Comparison of ENCODE assay signal across 15 cellular contexts in the genomic region with DNA sequence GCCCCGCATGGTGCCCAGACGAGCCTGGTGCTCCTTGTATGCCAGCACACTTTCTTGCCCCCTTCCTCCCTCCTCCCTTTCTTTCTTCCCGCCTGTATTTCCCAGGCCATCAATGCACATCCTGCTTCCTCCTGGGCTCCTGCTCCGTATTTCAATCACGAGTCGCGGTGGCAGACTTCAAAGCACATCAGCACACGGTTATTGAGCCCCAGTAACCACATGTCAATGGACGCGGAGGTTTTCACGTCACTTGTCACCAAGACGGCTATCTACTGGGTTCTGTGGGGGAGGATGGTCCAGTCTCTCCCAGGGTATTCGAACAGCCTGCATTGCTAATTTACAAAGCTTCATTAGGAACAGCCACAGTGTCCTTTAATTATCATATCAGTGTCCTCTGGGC.
A peak's percentile ranks its signal among the peaks of the same experiment; 100 is the strongest.
DNase-seq lines count a peak whose midpoint lies in the region; ATAC-seq and TF ChIP-seq lines count a peak whose summit lies in the region.
"Had no signal": no experiment of that assay in that cellular context is flagged by ENCODE, and none has a peak within 500 bp of the region (broad histone marks: within the 10 kb centered on the region; RNA-seq: fewer than 3 reads in every experiment).

No MANE protein-coding gene starts in this region.

- H3K4me1 ChIP-seq in IMR-90 (ENCODE audit: control insufficient read depth, insufficient read depth, low read length) (peaks cover 9% of the 10 kb centered on the region), colonic mucosa (no peaks in the 10 kb centered on the region), mesendoderm (ENCODE audit: control insufficient read depth, low read depth, low read length) (peaks cover 13% of the 10 kb centered on the region)

- H2AK5ac ChIP-seq in IMR-90 (ENCODE audit: low read depth, low read length) (peak overlapping the region; percentile 25; the same call in 1 of the 2 replicates), mesendoderm (ENCODE audit: low read length) (no peak overlapping the region)

- H2BK5ac ChIP-seq in IMR-90 (ENCODE audit: low read depth, low read length, poor library complexity, severe bottlenecking) (no peak overlapping the region), mesendoderm (ENCODE audit: low read length) (no peak overlapping the region)

- peaks cover 9% of the 10 kb centered on the region; the same call in 1 of the 2 replicates for H3K9me1 ChIP-seq in IMR-90 (ENCODE audit: insufficient read depth, low read length)

- peak overlapping the region in 1 of 5 experiments; percentile 10 for H3K4me3 Mint-ChIP-seq in brain
- peak overlapping the region; percentile 28 for H3K4me3 Mint-ChIP-seq in endothelial cell (ENCODE audit: unreplicated experiment)
- H3K4me3 Mint-ChIP-seq: CD4-positive, alpha-beta T cell; HFFc6 had no signal

- H3K27me3 Mint-ChIP-seq in brain (peaks cover 5% of the 10 kb centered on the region), endothelial cell (ENCODE audit: unreplicated experiment) (peaks cover 5% of the 10 kb centered on the region)
- H3K27me3 Mint-ChIP-seq: CD4-positive, alpha-beta T cell had no signal

- H3K56ac ChIP-seq in IMR-90 (ENCODE audit: extremely low read depth, insufficient read depth, low read length) (no peak overlapping the region), mesendoderm (ENCODE audit: low read length) (no peak overlapping the region)

- H3K36me3 ChIP-seq in IMR-90 (ENCODE audit: control insufficient read depth, insufficient read depth, low read length) (no peaks in the 10 kb centered on the region), colonic mucosa (no peaks in the 10 kb centered on the region), mesendoderm (ENCODE audit: control insufficient read depth, insufficient read depth, low read length) (no peaks in the 10 kb centered on the region)

- H3K9me3 ChIP-seq in IMR-90 (ENCODE audit: control insufficient read depth, insufficient read depth, low read length) (no peaks in the 10 kb centered on the region), colonic mucosa (no peaks in the 10 kb centered on the region)

- H3K79me2 ChIP-seq in mesendoderm (ENCODE audit: control insufficient read depth, insufficient read depth, low read length), result no peaks in the 10 kb centered on the region

- no peak overlapping the region for H3K14ac ChIP-seq in IMR-90 (replicated peaks; ENCODE audit: low read depth, low read length)

- H2AFZ ChIP-seq in IMR-90 (replicated peaks; ENCODE audit: low read length, poor library complexity), result no peak overlapping the region

- no peak for DNase-seq in IMR-90
- no peak for DNase-seq in endothelial cell (ENCODE audit: low spot score)
- DNase-seq in stimulated activated CD8-positive, alpha-beta memory T cell treated with anti-CD3 and anti-CD28 coated beads, Interleukin-4, amount 100 ng/mL, for 48 hours, result peak; percentile 18
- no peak for DNase-seq in colonic mucosa
- DNase-seq in NCI-H1417 treated with DMSO at 0.1 percent for 48 hours (lab: John Stamatoyannopoulos, UW), result no peak
- DNase-seq in mesendoderm, result no peak
- DNase-seq: ACHN; C1 segment of cervical spinal cord; CD4-positive, alpha-beta T cell; DMS79; HCEC 1CT; HFFc6 had no signal

- no peak for ATAC-seq in IMR-90 (ENCODE audit: low read depth)
- no peak for ATAC-seq in GM21367 (IDR thresholded peaks at IDR 0.05; ENCODE audit: unreplicated experiment)
- ATAC-seq: GM12878 had no signal

- no peak for TF ChIP-seq RAD21 in IMR-90 (IDR thresholded peaks at IDR 0.05; ENCODE audit: low read length)

- dilution Hi-C loops in IMR-90 (cut with HindIII; ENCODE audit: low sequenced_read_pairs, unreplicated experiment), result no loop called here

- H2BK15ac ChIP-seq in IMR-90 (ENCODE audit: low read depth, low read length) (no peak overlapping the region), mesendoderm (replicated peaks; ENCODE audit: low read depth) (no peak overlapping the region)

- H3K9me3 Mint-ChIP-seq in brain (no peaks in the 10 kb centered on the region), endothelial cell (ENCODE audit: unreplicated experiment) (no peaks in the 10 kb centered on the region)
- H3K9me3 Mint-ChIP-seq: CD4-positive, alpha-beta T cell; HFFc6 had no signal

- no peak overlapping the region for H4K8ac ChIP-seq in IMR-90 (ENCODE audit: low read depth in 2 of 2, low read length in 2 of 2)
- H4K8ac ChIP-seq in mesendoderm (ENCODE audit: low read depth, low read length), result no peak overlapping the region

- H2BK20ac ChIP-seq in IMR-90 (ENCODE audit: low read depth, low read length), result no peak overlapping the region

- peaks cover 53% of the 10 kb centered on the region for H3K4me1 Mint-ChIP-seq in brain
- peaks cover 24% of the 10 kb centered on the region for H3K4me1 Mint-ChIP-seq in endothelial cell (ENCODE audit: unreplicated experiment)

- H2BK120ac ChIP-seq in IMR-90 (ENCODE audit: low read depth, low read length), result no peak overlapping the region
- H2BK120ac ChIP-seq in mesendoderm (ENCODE audit: low read depth, low read length), result no peak overlapping the region

- CTCF ChIA-PET in IMR-90 (lab: Yijun Ruan, JAX), result no interaction called here

- H3K79me1 ChIP-seq in IMR-90 (ENCODE audit: low read depth in 1 of 2, low read length in 2 of 2) (no peaks in the 10 kb centered on the region), mesendoderm (ENCODE audit: low read length) (no peaks in the 10 kb centered on the region)

- no peaks in the 10 kb centered on the region; the same call in 1 of the 2 replicates for H3K27me3 ChIP-seq in IMR-90 (ENCODE audit: control insufficient read depth, insufficient read depth, low read length)
- no peaks in the 10 kb centered on the region for H3K27me3 ChIP-seq in colonic mucosa
- no peaks in the 10 kb centered on the region for H3K27me3 ChIP-seq in mesendoderm (ENCODE audit: insufficient read depth, low read length, poor library complexity)

- H3K27ac ChIP-seq in IMR-90 (ENCODE audit: insufficient read depth, low read length) (no peak overlapping the region), colonic mucosa (no peak overlapping the region), mesendoderm (ENCODE audit: low read depth, low read length) (no peak overlapping the region)

- POLR2A ChIA-PET in IMR-90 (lab: Charles Lee; ENCODE audit: unreplicated experiment), result interaction anchor here (0.6 kb wide), 1 partner anchor 118 kb away, joined by 3 read pairs; no protein-coding TSS in a partner anchor

- no TSS peak for BruUV-seq in IMR-90 (replicated peaks; lab: Mats Ljungman, UMichigan)

- no peak for TF ChIP-seq POLR2A in IMR-90 (IDR thresholded peaks at IDR 0.05; ENCODE audit: low read depth, low read length)

- H3K27ac Mint-ChIP-seq in brain, result peak overlapping the region in 4 of 5 experiments; percentile 2 to 89 (median 64)
- H3K27ac Mint-ChIP-seq in endothelial cell (ENCODE audit: unreplicated experiment), result peak overlapping the region; percentile 64
- H3K27ac Mint-ChIP-seq: CD4-positive, alpha-beta T cell; HFFc6 had no signal

- H3K36me3 Mint-ChIP-seq in brain (peaks cover 16% of the 10 kb centered on the region), endothelial cell (ENCODE audit: low read depth, unreplicated experiment) (no peaks in the 10 kb centered on the region)

- H3K4me2 ChIP-seq in IMR-90 (ENCODE audit: low read depth, low read length) (no peak overlapping the region), mesendoderm (ENCODE audit: low read length) (no peak overlapping the region)

- no peak overlapping the region for H2AK9ac ChIP-seq in IMR-90 (replicated peaks; ENCODE audit: low read depth, low read length, poor library complexity)

- H4K5ac ChIP-seq in IMR-90 (ENCODE audit: low read depth, low read length), result no peak overlapping the region
- H4K5ac ChIP-seq in mesendoderm (ENCODE audit: low read length), result no peak overlapping the region

- intact Hi-C loops in IMR-90 (cut with micrococcal nuclease), result no loop called here
- intact Hi-C loops in colonic mucosa (cut with DNase I), result loop anchor here (10.0 kb wide), 1 partner anchor 168 kb away; no protein-coding TSS in a partner anchor

- H3K23ac ChIP-seq in IMR-90 (ENCODE audit: low read depth, low read length) (no peak overlapping the region), mesendoderm (ENCODE audit: low read length) (no peak overlapping the region)

- WGBS in IMR-90 (ENCODE audit: extremely low coverage in 2 of 2, insufficient read length in 1 of 2), 2 experiments, result 90% methylated on average over 4 of the region's 13 CpGs; no CpG with 5 or more reads in 1 of the 2 experiments
- no CpG with 5 or more reads among the region's 13 CpGs for WGBS in mesendoderm (ENCODE audit: extremely low coverage, insufficient coverage, low lambda C conversion rate)

- H3K4ac ChIP-seq in IMR-90 (ENCODE audit: low read depth, low read length) (no peak overlapping the region), mesendoderm (ENCODE audit: low read depth, low read length) (no peak overlapping the region)

- no peaks in the 10 kb centered on the region for H4K20me1 ChIP-seq in IMR-90 (ENCODE audit: insufficient read depth, low read length)

- H3K9ac ChIP-seq in IMR-90 (ENCODE audit: low read depth, low read length) (no peak overlapping the region), colonic mucosa (ENCODE audit: low read depth in 2 of 2, low read length in 2 of 2) (no peak overlapping the region), mesendoderm (ENCODE audit: low read length) (no peak overlapping the region)

- in situ Hi-C loops in IMR-90 (cut with MboI; ENCODE audit: low sequenced_read_pairs), result no loop called here

- no peak overlapping the region for H3K18ac ChIP-seq in IMR-90 (ENCODE audit: low read depth, low read length)
- no peak overlapping the region for H3K18ac ChIP-seq in mesendoderm (ENCODE audit: low read length)

- 0 out of 2 replicates have a peak overlapping the region, but pooled peaks have one; percentile 1 for H4K91ac ChIP-seq in IMR-90 (ENCODE audit: insufficient read depth, low read depth, low read length)

- H3K4me3 ChIP-seq in IMR-90 (ENCODE audit: insufficient read depth, low read depth, low read length) (no peak overlapping the region), colonic mucosa (no peak overlapping the region), mesendoderm (ENCODE audit: low read length) (no peak overlapping the region)
- H3K4me3 ChIP-seq: GM12878 had no signal

- no peak for TF ChIP-seq CTCF in IMR-90 (conservative IDR thresholded peaks at IDR 0.05; ENCODE audit: low read depth, low read length)
- TF ChIP-seq CTCF in brain (conservative IDR thresholded peaks at IDR 0.05), result no peak
- no peak for TF ChIP-seq CTCF in endothelial cell (IDR thresholded peaks at IDR 0.05; ENCODE audit: unreplicated experiment)
- no peak for TF ChIP-seq CTCF in colonic mucosa (IDR thresholded peaks at IDR 0.05)

TF ChIP-seq in IMR-90, 13 proteins besides CTCF, POLR2A, EP300 and RAD21 (continues in another document):
- TF ChIP-seq MXI1 (IDR thresholded peaks at IDR 0.05; ENCODE audit: borderline replicate concordance, low read depth, low read length) (no peak), SMC3 (IDR thresholded peaks at IDR 0.05; ENCODE audit: low read depth, low read length) (no peak), CHD1 (IDR thresholded peaks at IDR 0.05; ENCODE audit: low read depth, low read length) (no peak), NFE2L2 (IDR thresholded peaks at IDR 0.05; ENCODE audit: low read depth, low read length) (no peak)
